Comparison of ENCODE assay signal across 17 cellular contexts in genomic region chr2:240965296-240965904, GRCh38. TPM values are rescaled to one million over a fixed set of nuclear protein-coding genes. Genes with fewer than 3 reads are reported as not detected.
A peak's percentile ranks its signal among the peaks of the same experiment; 100 is the strongest.
DNase-seq lines count a peak whose midpoint lies in the region; ATAC-seq and TF ChIP-seq lines count a peak whose summit lies in the region.
"Had no signal": no experiment of that assay in that cellular context is flagged by ENCODE, and none has a peak within 500 bp of the region (broad histone marks: within the 10 kb centered on the region; RNA-seq: fewer than 3 reads in every experiment).

No MANE protein-coding gene starts in this region.

- H3K4me3 ChIP-seq in NB4 (ENCODE audit: low read depth, low read length) (no peak overlapping the region), psoas muscle (no peak overlapping the region)
- H3K4me3 ChIP-seq: lung, tibial nerve had no signal

- intact Hi-C loops in left ventricle myocardium superior (cut with micrococcal nuclease) (no loop called here), psoas muscle (cut with DNase I) (no loop called here)

- ATAC-seq in left ventricle myocardium superior (peak; percentile 16), psoas muscle (no peak), HG03039 (IDR thresholded peaks at IDR 0.05; ENCODE audit: unreplicated experiment) (no peak)

- no peak for TF ChIP-seq CTCF in NB4 (IDR thresholded peaks at IDR 0.05; ENCODE audit: low read depth, low read length)
- TF ChIP-seq CTCF in psoas muscle (IDR thresholded peaks at IDR 0.05) = no peak
- TF ChIP-seq CTCF in GM10248 (IDR thresholded peaks at IDR 0.05; ENCODE audit: control extremely low read depth, extremely low read depth, low read depth, missing control alignments) = no peak

- H3K27me3 ChIP-seq in psoas muscle (ENCODE audit: insufficient read depth in 3 of 3, low read length in 2 of 3) = no peaks in the 10 kb centered on the region
- H3K27me3 ChIP-seq: tibial nerve had no signal

- TF ChIP-seq POLR2A in NB4 (IDR thresholded peaks at IDR 0.05; ENCODE audit: extremely low read depth, insufficient read length) = no peak

- POLR2A ChIA-PET in GM10248 (lab: Yijun Ruan, JAX) = no interaction called here

- no peaks in the 10 kb centered on the region for H3K36me3 ChIP-seq in psoas muscle (ENCODE audit: insufficient read depth in 1 of 2, low read depth in 1 of 2)
- H3K36me3 ChIP-seq: brain microvascular endothelial cell, tibial nerve had no signal

- WGBS in psoas muscle, 3 donors = 81 to 88% (median 83%) methylated on average over 21 to 22 of the region's 22 CpGs

- no peaks in the 10 kb centered on the region for H3K9me3 ChIP-seq in psoas muscle

- DNase-seq in CD1c-positive myeloid dendritic cell (ENCODE audit: extremely low spot score) (peak; percentile 66), NB4 (ENCODE audit: low read depth) (peak; percentile 88), left ventricle myocardium superior (peak; percentile 46), psoas muscle (peak; percentile 5 to 51), GM10248 (ENCODE audit: extremely low spot score) (no peak), NCI-H446 treated with DMSO at 0.1 percent for 48 hours (lab: John Stamatoyannopoulos, UW) (no peak)
- DNase-seq: activated CD8-positive, alpha-beta memory T cell treated with anti-CD3 and anti-CD28 coated beads for 24 hours; activated naive CD4-positive, alpha-beta T cell; brain microvascular endothelial cell; DMS79; NCI-H1092; stimulated activated CD4-positive, alpha-beta T cell treated with anti-CD3 and anti-CD28 coated beads, Interleukin-4, amount 100 ng/mL, for 4 hours had no signal

- CTCF ChIA-PET in GM10248 (lab: Yijun Ruan, JAX) = interaction anchor here (1.3 kb wide), 1 partner anchor 18 kb away, joined by 3 read pairs; no protein-coding TSS in a partner anchor

- H3K27ac ChIP-seq in psoas muscle = no peak overlapping the region
- H3K27ac ChIP-seq: brain microvascular endothelial cell had no signal

- no peaks in the 10 kb centered on the region for H3K4me1 ChIP-seq in psoas muscle

RNA-seq across cellular contexts. Expression of gene SNED1, which starts 33.0 kb away (rescaled TPM):
- total RNA-seq in left ventricle myocardium superior (7.4 TPM), psoas muscle (10 to 100 TPM in 2 of 4 donors, 1 to 10 TPM in 2; 8.6 to 36.9 (median 11.1) TPM)
- 1 to 10 TPM; 7.8 to 9.2 (median 9.2) TPM for polyA plus RNA-seq in psoas muscle

RNA-seq across cellular contexts. Expression of gene CROCC2, which starts 59.3 kb away (rescaled TPM):
- total RNA-seq in left ventricle myocardium superior = not detected
- not detected for total RNA-seq in psoas muscle
- polyA plus RNA-seq in psoas muscle = under 1 TPM in 1 of 3 donors, not detected in 2; 0.01 TPM
- total RNA-seq: H9 had no signal
- polyA plus RNA-seq: BJ had no signal

Comparison
In these comparisons a context has a peak if more than half of its experiments do, and no peak if none do; other contexts are left out.
1. DNase-seq: peak in CD1c-positive myeloid dendritic cell (single experiment), NB4 (single experiment), left ventricle myocardium superior (single experiment) and psoas muscle (2 of 2); none in GM10248 (single experiment) and NCI-H446 treated with DMSO at 0.1 percent for 48 hours (single experiment).